ENCODE assay signal across 31 cellular contexts in the genomic region with DNA sequence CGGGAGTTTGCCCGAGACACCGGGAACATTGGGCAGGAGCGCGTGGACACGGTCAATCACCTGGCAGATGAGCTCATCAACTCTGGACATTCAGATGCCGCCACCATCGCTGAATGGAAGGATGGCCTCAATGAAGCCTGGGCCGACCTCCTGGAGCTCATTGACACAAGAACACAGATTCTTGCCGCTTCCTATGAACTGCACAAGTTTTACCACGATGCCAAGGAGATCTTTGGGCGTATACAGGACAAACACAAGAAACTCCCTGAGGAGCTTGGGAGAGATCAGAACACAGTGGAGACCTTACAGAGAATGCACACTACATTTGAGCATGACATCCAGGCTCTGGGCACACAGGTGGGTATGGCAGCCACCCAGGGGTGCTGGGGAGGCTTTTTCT.
"Had no signal": no experiment of that assay in that cellular context is flagged by ENCODE, and none has a peak within 500 bp of the region (broad histone marks: within the 10 kb centered on the region; RNA-seq: fewer than 3 reads in every experiment).

No MANE protein-coding gene starts in this region.

- FAIRE-seq: kidney, pancreas had no signal

- H3K27me3 Mint-ChIP-seq: activated naive CD8-positive, alpha-beta T cell treated with anti-CD3 and anti-CD28 coated beads, Interleukin-2, amount 10 ng/mL, durations not matched to agents 7 days and 5 days; brain; naive thymus-derived CD8-positive, alpha-beta T cell had no signal

- DNase-seq: activated CD4-positive, alpha-beta T cell treated with anti-CD3 and anti-CD28 coated beads for 4 hours; activated CD4-positive, alpha-beta T cell treated with anti-CD3 and anti-CD28 coated beads, Interleukin-2, amount 50 U/mL, for 4 hours; activated CD4-positive, CD25-positive, alpha-beta regulatory T cell; activated naive CD4-positive, alpha-beta T cell; activated naive CD8-positive, alpha-beta T cell treated with anti-CD3 and anti-CD28 coated beads, Interleukin-2, amount 10 ng/mL, durations not matched to agents 7 days and 5 days; activated T-cell treated with anti-CD3 and anti-CD28 coated beads for 4 hours; activated T-cell treated with anti-CD3 and anti-CD28 coated beads, Interleukin-2, amount 50 U/mL, for 72 hours; foreskin keratinocyte; heart left ventricle; hypothalamus; immature natural killer cell; kidney; left colon; mesenchymal stem cell; naive thymus-derived CD8-positive, alpha-beta T cell; nucleus accumbens; pancreas; psoas muscle; stimulated activated CD4-positive, alpha-beta T cell treated with anti-CD3 and anti-CD28 coated beads, Interleukin-1b, Interleukin-23, amount 100 ng/mL, for 48 hours; stimulated activated CD4-positive, alpha-beta T cell treated with anti-CD3 and anti-CD28 coated beads, Interleukin-4, amount 100 ng/mL, for 4 hours; stimulated activated CD8-positive, alpha-beta memory T cell treated with anti-CD3 and anti-CD28 coated beads, Interleukin-4, amount 100 ng/mL, for 48 hours; stimulated activated naive CD4-positive, alpha-beta T cell; tibial artery; upper lobe of right lung had no signal

- H3K4me1 ChIP-seq: ascending aorta, foreskin keratinocyte, pancreas, psoas muscle, suprapubic skin, tibial artery, upper lobe of right lung had no signal

- H3K4me3 Mint-ChIP-seq: activated naive CD8-positive, alpha-beta T cell treated with anti-CD3 and anti-CD28 coated beads, Interleukin-2, amount 10 ng/mL, durations not matched to agents 7 days and 5 days; activated T-cell treated with anti-CD3 and anti-CD28 coated beads, Interleukin-2, amount 50 U/mL, for 72 hours; brain; immature natural killer cell; naive thymus-derived CD8-positive, alpha-beta T cell; neural crest cell had no signal

- ATAC-seq: activated T-cell treated with anti-CD3 and anti-CD28 coated beads, Interleukin-2, amount 50 U/mL, for 72 hours; foreskin keratinocyte; heart left ventricle; left colon; naive thymus-derived CD8-positive, alpha-beta T cell; pancreas; psoas muscle; upper lobe of right lung had no signal

- H3K27ac Mint-ChIP-seq: activated naive CD8-positive, alpha-beta T cell treated with anti-CD3 and anti-CD28 coated beads, Interleukin-2, amount 10 ng/mL, durations not matched to agents 7 days and 5 days; brain had no signal

- H3K27ac ChIP-seq: ascending aorta, coronary artery, esophagus muscularis mucosa, foreskin keratinocyte, heart left ventricle, pancreas, psoas muscle, suprapubic skin, tibial artery, upper lobe of right lung had no signal

- H3K9me3 Mint-ChIP-seq: activated naive CD8-positive, alpha-beta T cell treated with anti-CD3 and anti-CD28 coated beads, Interleukin-2, amount 10 ng/mL, durations not matched to agents 7 days and 5 days; activated T-cell treated with anti-CD3 and anti-CD28 coated beads, Interleukin-2, amount 50 U/mL, for 72 hours; brain; immature natural killer cell; naive thymus-derived CD8-positive, alpha-beta T cell; neural crest cell had no signal

- H3K4me2 ChIP-seq: smooth muscle cell had no signal

- H3K4me3 ChIP-seq: ascending aorta, coronary artery, esophagus muscularis mucosa, heart left ventricle, pancreas, psoas muscle, smooth muscle cell, suprapubic skin, tibial artery, upper lobe of right lung had no signal

- H3K4me1 Mint-ChIP-seq: brain, immature natural killer cell, neural crest cell had no signal

- H3K9me3 ChIP-seq: ascending aorta, esophagus muscularis mucosa, heart left ventricle, pancreas, psoas muscle, suprapubic skin, tibial artery, upper lobe of right lung had no signal

- H3K27me3 ChIP-seq: ascending aorta, esophagus muscularis mucosa, foreskin keratinocyte, heart left ventricle, pancreas, suprapubic skin, tibial artery, upper lobe of right lung had no signal
